In genomic region chr3:197761784-197762183, GRCh38 we compare ENCODE assay signal across 27 cellular contexts.
"Had no signal": no experiment of that assay in that cellular context is flagged by ENCODE, and none has a peak within 500 bp of the region (broad histone marks: within the 10 kb centered on the region; RNA-seq: fewer than 3 reads in every experiment).

No MANE protein-coding gene starts in this region.

- DNase-seq: colonic mucosa; cortex of kidney; dermis blood vessel endothelial cell; dorsolateral prefrontal cortex; effector CD4-positive, alpha-beta T cell; effector CD8-positive, alpha-beta T cell; effector memory CD4-positive, alpha-beta T cell; effector memory CD8-positive, alpha-beta T cell; endodermal cell; erythroblast; esophagus squamous epithelium; foreskin fibroblast; foreskin keratinocyte; foreskin melanocyte; gastrocnemius medialis; glutamatergic neuron; head of caudate nucleus; heart right ventricle had no signal

- H3K36me3 ChIP-seq: colonic mucosa had no signal

- H3K4me3 ChIP-seq: colonic mucosa, coronary artery, dorsolateral prefrontal cortex, esophagus muscularis mucosa, esophagus squamous epithelium, gastrocnemius medialis, gastroesophageal sphincter, heart right ventricle had no signal

- ATAC-seq: effector memory CD8-positive, alpha-beta T cell; esophagus mucosa; foreskin keratinocyte; gastrocnemius medialis; gastroesophageal sphincter; heart right ventricle had no signal

- H3K27me3 ChIP-seq: colonic mucosa, dorsolateral prefrontal cortex, esophagus muscularis mucosa, esophagus squamous epithelium, foreskin keratinocyte, gastrocnemius medialis, gastroesophageal sphincter, heart right ventricle had no signal

- H3K4me1 ChIP-seq: colonic mucosa, esophagus squamous epithelium, foreskin keratinocyte had no signal

- H3K27ac ChIP-seq: colonic mucosa, coronary artery, dorsolateral prefrontal cortex, epithelial cell of prostate, esophagus muscularis mucosa, esophagus squamous epithelium, foreskin keratinocyte, gastrocnemius medialis, gastroesophageal sphincter, heart right ventricle had no signal

- FAIRE-seq: colon, endometrium, endothelial cell of umbilical vein, frontal cortex had no signal

- H3K9me3 ChIP-seq: colonic mucosa, esophagus muscularis mucosa, esophagus squamous epithelium, gastrocnemius medialis, gastroesophageal sphincter, heart right ventricle had no signal
